Comparison of ENCODE assay signal across 1 cellular context in the genomic region with DNA sequence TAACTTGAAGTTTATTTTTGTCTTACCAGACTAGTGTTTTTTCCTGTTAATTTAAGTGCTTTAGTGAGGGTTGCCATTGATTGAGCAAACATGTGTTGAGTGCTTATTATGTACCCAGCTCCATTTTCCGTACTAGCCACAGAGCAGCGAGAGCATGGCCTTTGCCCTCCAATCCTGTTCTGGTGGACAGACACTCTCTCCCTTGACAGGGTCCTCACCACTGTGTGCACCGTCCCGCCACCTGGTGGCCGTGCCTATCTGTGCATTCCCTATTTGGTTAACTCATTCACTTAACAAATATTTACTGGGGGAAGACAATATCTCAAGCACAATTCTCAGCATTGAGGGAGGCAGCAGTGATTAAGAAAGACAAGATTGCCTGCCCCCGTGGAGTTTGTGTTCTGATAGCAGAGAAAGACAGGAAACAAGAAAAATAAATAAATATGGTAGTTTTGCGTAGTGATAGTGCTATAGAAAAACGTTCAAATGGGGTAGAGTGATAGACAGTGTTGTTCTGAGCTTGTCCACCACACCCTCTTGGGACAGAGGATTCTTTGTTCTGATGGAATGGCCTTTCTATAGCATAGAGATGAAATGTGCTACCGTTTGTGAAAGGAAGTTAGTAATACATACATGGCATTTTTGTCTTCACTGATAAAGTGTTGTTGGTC.
TF ChIP-seq lines count a peak whose summit lies in the region.

No MANE protein-coding gene starts in this region.

TF ChIP-seq in HepG2, 621 proteins besides CTCF, POLR2A, EP300 and RAD21 (continued from another document and continues in another):
- TF ChIP-seq, protein P1, sequence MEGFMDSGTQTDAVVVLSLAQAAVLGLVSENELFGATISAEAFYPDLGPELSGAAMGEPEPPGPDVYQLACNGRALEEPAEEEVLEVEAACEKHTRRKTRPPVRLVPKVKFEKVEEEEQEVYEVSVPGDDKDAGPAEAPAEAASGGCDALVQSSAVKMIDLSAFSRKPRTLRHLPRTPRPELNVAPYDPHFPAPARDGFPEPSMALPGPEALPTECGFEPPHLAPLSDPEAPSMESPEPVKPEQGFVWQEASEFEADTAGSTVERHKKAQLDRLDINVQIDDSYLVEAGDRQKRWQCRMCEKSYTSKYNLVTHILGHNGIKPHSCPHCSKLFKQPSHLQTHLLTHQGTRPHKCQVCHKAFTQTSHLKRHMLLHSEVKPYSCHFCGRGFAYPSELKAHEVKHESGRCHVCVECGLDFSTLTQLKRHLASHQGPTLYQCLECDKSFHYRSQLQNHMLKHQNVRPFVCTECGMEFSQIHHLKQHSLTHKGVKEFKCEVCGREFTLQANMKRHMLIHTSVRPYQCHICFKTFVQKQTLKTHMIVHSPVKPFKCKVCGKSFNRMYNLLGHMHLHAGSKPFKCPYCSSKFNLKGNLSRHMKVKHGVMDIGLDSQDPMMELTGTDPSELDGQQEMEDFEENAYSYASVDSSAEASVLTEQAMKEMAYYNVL (CRISPR knock-in tag; IDR thresholded peaks at IDR 0.05; ENCODE audit: borderline replicate concordance): no peak
- TF ChIP-seq, protein P2, sequence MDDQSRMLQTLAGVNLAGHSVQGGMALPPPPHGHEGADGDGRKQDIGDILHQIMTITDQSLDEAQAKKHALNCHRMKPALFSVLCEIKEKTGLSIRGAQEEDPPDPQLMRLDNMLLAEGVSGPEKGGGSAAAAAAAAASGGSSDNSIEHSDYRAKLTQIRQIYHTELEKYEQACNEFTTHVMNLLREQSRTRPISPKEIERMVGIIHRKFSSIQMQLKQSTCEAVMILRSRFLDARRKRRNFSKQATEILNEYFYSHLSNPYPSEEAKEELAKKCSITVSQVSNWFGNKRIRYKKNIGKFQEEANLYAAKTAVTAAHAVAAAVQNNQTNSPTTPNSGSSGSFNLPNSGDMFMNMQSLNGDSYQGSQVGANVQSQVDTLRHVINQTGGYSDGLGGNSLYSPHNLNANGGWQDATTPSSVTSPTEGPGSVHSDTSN (CRISPR knock-in tag; IDR thresholded peaks at IDR 0.05; ENCODE audit: borderline replicate concordance): no peak
- TF ChIP-seq SP140L (CRISPR knock-in tag; IDR thresholded peaks at IDR 0.05; ENCODE audit: borderline replicate concordance): 0 out of 2 replicates have a peak, but pooled peaks have one; percentile 65
- no peak for TF ChIP-seq REL (CRISPR knock-in tag; conservative IDR thresholded peaks at IDR 0.05)
- no peak for TF ChIP-seq POLR2G (IDR thresholded peaks at IDR 0.05; ENCODE audit: low read depth, low read length)
- no peak for TF ChIP-seq ZNF501 (CRISPR knock-in tag; IDR thresholded peaks at IDR 0.05)
- TF ChIP-seq, protein P3, sequence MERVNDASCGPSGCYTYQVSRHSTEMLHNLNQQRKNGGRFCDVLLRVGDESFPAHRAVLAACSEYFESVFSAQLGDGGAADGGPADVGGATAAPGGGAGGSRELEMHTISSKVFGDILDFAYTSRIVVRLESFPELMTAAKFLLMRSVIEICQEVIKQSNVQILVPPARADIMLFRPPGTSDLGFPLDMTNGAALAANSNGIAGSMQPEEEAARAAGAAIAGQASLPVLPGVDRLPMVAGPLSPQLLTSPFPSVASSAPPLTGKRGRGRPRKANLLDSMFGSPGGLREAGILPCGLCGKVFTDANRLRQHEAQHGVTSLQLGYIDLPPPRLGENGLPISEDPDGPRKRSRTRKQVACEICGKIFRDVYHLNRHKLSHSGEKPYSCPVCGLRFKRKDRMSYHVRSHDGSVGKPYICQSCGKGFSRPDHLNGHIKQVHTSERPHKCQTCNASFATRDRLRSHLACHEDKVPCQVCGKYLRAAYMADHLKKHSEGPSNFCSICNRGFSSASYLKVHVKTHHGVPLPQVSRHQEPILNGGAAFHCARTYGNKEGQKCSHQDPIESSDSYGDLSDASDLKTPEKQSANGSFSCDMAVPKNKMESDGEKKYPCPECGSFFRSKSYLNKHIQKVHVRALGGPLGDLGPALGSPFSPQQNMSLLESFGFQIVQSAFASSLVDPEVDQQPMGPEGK (CRISPR knock-in tag; IDR thresholded peaks at IDR 0.05): 0 out of 2 replicates have a peak, but pooled peaks have one; percentile 21
- peak; percentile 68 for TF ChIP-seq REPIN1 (CRISPR knock-in tag; IDR thresholded peaks at IDR 0.05; ENCODE audit: borderline replicate concordance, low read depth)
- no peak for TF ChIP-seq ZNF224 (CRISPR knock-in tag; IDR thresholded peaks at IDR 0.05)
- no peak for TF ChIP-seq AGO2 (optimal IDR thresholded peaks at IDR 0.05; ENCODE audit: low read depth, low read length)
- TF ChIP-seq IRX3 (CRISPR knock-in tag; IDR thresholded peaks at IDR 0.05; ENCODE audit: borderline replicate concordance, low read depth): 0 out of 2 replicates have a peak, but pooled peaks have one; percentile 35
- TF ChIP-seq, protein P4, sequence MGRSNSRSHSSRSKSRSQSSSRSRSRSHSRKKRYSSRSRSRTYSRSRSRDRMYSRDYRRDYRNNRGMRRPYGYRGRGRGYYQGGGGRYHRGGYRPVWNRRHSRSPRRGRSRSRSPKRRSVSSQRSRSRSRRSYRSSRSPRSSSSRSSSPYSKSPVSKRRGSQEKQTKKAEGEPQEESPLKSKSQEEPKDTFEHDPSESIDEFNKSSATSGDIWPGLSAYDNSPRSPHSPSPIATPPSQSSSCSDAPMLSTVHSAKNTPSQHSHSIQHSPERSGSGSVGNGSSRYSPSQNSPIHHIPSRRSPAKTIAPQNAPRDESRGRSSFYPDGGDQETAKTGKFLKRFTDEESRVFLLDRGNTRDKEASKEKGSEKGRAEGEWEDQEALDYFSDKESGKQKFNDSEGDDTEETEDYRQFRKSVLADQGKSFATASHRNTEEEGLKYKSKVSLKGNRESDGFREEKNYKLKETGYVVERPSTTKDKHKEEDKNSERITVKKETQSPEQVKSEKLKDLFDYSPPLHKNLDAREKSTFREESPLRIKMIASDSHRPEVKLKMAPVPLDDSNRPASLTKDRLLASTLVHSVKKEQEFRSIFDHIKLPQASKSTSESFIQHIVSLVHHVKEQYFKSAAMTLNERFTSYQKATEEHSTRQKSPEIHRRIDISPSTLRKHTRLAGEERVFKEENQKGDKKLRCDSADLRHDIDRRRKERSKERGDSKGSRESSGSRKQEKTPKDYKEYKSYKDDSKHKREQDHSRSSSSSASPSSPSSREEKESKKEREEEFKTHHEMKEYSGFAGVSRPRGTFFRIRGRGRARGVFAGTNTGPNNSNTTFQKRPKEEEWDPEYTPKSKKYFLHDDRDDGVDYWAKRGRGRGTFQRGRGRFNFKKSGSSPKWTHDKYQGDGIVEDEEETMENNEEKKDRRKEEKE (IDR thresholded peaks at IDR 0.05): no peak
- peak; percentile 35; the same call in 1 of the 2 replicates for TF ChIP-seq GABPB1 (CRISPR knock-in tag; IDR thresholded peaks at IDR 0.05)
- TF ChIP-seq IRF2 (CRISPR knock-in tag; IDR thresholded peaks at IDR 0.05): 0 out of 2 replicates have a peak, but pooled peaks have one; percentile 38
- no peak for TF ChIP-seq SKI (IDR thresholded peaks at IDR 0.05; ENCODE audit: partially characterized antibody)
- TF ChIP-seq, protein P5, sequence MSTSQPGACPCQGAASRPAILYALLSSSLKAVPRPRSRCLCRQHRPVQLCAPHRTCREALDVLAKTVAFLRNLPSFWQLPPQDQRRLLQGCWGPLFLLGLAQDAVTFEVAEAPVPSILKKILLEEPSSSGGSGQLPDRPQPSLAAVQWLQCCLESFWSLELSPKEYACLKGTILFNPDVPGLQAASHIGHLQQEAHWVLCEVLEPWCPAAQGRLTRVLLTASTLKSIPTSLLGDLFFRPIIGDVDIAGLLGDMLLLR (CRISPR knock-in tag; IDR thresholded peaks at IDR 0.05): no peak
- no peak for TF ChIP-seq ZKSCAN8 (CRISPR knock-in tag; IDR thresholded peaks at IDR 0.05; ENCODE audit: borderline replicate concordance)
- TF ChIP-seq ONECUT2 (CRISPR knock-in tag; IDR thresholded peaks at IDR 0.05): no peak
- TF ChIP-seq CHD2 (IDR thresholded peaks at IDR 0.05; ENCODE audit: low read depth, low read length): no peak
- 0 out of 2 replicates have a peak, but pooled peaks have one; percentile 69 for TF ChIP-seq TARDBP (CRISPR knock-in tag; IDR thresholded peaks at IDR 0.05)
- no peak for TF ChIP-seq FOXA1 (IDR thresholded peaks at IDR 0.05)
- TF ChIP-seq FOXA1 (CRISPR knock-in tag; IDR thresholded peaks at IDR 0.05): peak; percentile 37; the same call in 1 of the 2 replicates
- TF ChIP-seq, protein P6, sequence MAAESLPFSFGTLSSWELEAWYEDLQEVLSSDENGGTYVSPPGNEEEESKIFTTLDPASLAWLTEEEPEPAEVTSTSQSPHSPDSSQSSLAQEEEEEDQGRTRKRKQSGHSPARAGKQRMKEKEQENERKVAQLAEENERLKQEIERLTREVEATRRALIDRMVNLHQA (CRISPR knock-in tag; IDR thresholded peaks at IDR 0.05): no peak
- no peak for TF ChIP-seq TCF7L2 (IDR thresholded peaks at IDR 0.05; ENCODE audit: low read depth, low read length)
- no peak for TF ChIP-seq KDM5A (IDR thresholded peaks at IDR 0.05; ENCODE audit: borderline replicate concordance, low read length)
- TF ChIP-seq, protein P7, sequence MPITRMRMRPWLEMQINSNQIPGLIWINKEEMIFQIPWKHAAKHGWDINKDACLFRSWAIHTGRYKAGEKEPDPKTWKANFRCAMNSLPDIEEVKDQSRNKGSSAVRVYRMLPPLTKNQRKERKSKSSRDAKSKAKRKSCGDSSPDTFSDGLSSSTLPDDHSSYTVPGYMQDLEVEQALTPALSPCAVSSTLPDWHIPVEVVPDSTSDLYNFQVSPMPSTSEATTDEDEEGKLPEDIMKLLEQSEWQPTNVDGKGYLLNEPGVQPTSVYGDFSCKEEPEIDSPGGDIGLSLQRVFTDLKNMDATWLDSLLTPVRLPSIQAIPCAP (CRISPR knock-in tag; IDR thresholded peaks at IDR 0.05; ENCODE audit: low read depth): no peak
- 0 out of 2 replicates have a peak, but pooled peaks have one; percentile 25 for TF ChIP-seq RXRA (CRISPR knock-in tag; IDR thresholded peaks at IDR 0.05)
- TF ChIP-seq, protein P8, sequence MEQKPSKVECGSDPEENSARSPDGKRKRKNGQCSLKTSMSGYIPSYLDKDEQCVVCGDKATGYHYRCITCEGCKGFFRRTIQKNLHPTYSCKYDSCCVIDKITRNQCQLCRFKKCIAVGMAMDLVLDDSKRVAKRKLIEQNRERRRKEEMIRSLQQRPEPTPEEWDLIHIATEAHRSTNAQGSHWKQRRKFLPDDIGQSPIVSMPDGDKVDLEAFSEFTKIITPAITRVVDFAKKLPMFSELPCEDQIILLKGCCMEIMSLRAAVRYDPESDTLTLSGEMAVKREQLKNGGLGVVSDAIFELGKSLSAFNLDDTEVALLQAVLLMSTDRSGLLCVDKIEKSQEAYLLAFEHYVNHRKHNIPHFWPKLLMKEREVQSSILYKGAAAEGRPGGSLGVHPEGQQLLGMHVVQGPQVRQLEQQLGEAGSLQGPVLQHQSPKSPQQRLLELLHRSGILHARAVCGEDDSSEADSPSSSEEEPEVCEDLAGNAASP (CRISPR knock-in tag; IDR thresholded peaks at IDR 0.05; ENCODE audit: borderline replicate concordance): no peak
- TF ChIP-seq, protein P9, sequence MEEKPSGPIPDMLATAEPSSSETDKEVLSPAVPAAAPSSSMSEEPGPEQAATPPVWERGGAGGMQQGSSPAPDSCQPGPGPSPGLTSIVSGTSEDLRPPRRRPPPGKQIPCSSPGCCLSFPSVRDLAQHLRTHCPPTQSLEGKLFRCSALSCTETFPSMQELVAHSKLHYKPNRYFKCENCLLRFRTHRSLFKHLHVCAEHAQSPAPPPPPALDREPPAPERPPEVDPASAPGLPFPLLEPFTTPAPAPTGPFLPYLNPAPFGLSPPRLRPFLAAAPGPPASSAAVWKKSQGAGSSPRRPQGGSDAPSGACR (CRISPR knock-in tag; IDR thresholded peaks at IDR 0.05): no peak
- TF ChIP-seq, protein P10, sequence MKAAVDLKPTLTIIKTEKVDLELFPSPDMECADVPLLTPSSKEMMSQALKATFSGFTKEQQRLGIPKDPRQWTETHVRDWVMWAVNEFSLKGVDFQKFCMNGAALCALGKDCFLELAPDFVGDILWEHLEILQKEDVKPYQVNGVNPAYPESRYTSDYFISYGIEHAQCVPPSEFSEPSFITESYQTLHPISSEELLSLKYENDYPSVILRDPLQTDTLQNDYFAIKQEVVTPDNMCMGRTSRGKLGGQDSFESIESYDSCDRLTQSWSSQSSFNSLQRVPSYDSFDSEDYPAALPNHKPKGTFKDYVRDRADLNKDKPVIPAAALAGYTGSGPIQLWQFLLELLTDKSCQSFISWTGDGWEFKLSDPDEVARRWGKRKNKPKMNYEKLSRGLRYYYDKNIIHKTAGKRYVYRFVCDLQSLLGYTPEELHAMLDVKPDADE (CRISPR knock-in tag; IDR thresholded peaks at IDR 0.05): no peak
- peak; percentile 83 for TF ChIP-seq SMC3 (IDR thresholded peaks at IDR 0.05; ENCODE audit: low read length)
- TF ChIP-seq ZNF383 (CRISPR knock-in tag; IDR thresholded peaks at IDR 0.05; ENCODE audit: borderline replicate concordance): no peak
- TF ChIP-seq SRF (IDR thresholded peaks at IDR 0.05; ENCODE audit: low read depth, low read length): peak; percentile 83
- peak; percentile 27; the same call in 1 of the 2 replicates for TF ChIP-seq NR2F2 (IDR thresholded peaks at IDR 0.05; ENCODE audit: borderline replicate concordance, low read depth)
- TF ChIP-seq, protein P11, sequence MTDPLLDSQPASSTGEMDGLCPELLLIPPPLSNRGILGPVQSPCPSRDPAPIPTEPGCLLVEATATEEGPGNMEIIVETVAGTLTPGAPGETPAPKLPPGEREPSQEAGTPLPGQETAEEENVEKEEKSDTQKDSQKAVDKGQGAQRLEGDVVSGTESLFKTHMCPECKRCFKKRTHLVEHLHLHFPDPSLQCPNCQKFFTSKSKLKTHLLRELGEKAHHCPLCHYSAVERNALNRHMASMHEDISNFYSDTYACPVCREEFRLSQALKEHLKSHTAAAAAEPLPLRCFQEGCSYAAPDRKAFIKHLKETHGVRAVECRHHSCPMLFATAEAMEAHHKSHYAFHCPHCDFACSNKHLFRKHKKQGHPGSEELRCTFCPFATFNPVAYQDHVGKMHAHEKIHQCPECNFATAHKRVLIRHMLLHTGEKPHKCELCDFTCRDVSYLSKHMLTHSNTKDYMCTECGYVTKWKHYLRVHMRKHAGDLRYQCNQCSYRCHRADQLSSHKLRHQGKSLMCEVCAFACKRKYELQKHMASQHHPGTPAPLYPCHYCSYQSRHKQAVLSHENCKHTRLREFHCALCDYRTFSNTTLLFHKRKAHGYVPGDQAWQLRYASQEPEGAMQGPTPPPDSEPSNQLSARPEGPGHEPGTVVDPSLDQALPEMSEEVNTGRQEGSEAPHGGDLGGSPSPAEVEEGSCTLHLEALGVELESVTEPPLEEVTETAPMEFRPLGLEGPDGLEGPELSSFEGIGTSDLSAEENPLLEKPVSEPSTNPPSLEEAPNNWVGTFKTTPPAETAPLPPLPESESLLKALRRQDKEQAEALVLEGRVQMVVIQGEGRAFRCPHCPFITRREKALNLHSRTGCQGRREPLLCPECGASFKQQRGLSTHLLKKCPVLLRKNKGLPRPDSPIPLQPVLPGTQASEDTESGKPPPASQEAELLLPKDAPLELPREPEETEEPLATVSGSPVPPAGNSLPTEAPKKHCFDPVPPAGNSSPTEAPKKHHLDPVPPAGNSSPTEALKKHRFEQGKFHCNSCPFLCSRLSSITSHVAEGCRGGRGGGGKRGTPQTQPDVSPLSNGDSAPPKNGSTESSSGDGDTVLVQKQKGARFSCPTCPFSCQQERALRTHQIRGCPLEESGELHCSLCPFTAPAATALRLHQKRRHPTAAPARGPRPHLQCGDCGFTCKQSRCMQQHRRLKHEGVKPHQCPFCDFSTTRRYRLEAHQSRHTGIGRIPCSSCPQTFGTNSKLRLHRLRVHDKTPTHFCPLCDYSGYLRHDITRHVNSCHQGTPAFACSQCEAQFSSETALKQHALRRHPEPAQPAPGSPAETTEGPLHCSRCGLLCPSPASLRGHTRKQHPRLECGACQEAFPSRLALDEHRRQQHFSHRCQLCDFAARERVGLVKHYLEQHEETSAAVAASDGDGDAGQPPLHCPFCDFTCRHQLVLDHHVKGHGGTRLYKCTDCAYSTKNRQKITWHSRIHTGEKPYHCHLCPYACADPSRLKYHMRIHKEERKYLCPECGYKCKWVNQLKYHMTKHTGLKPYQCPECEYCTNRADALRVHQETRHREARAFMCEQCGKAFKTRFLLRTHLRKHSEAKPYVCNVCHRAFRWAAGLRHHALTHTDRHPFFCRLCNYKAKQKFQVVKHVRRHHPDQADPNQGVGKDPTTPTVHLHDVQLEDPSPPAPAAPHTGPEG (CRISPR knock-in tag; IDR thresholded peaks at IDR 0.05): no peak
